Comparison of ENCODE assay signal across 18 cellular contexts in genomic region chr3:146581080-146581601, GRCh38. TPM values are rescaled to one million over a fixed set of nuclear protein-coding genes. Genes with fewer than 3 reads are reported as not detected.
"Had no signal": no experiment of that assay in that cellular context is flagged by ENCODE, and none has a peak within 500 bp of the region (broad histone marks: within the 10 kb centered on the region; RNA-seq: fewer than 3 reads in every experiment).

No MANE protein-coding gene starts in this region.

- H3K36me3 ChIP-seq: right atrium auricular region, transverse colon had no signal

- H3K27ac ChIP-seq: right atrium auricular region, transverse colon had no signal

- H3K4me1 Mint-ChIP-seq: stimulated activated effector memory CD8-positive, alpha-beta T cell treated with anti-CD3 and anti-CD28 coated beads, Interleukin-12 subunit alpha, Interleukin-12 subunit beta, amount 100 ng/mL, for 72 hours had no signal

- H3K4me3 ChIP-seq: lung, right atrium auricular region, transverse colon had no signal

- H3K36me3 Mint-ChIP-seq: stimulated activated effector memory CD8-positive, alpha-beta T cell treated with anti-CD3 and anti-CD28 coated beads, Interleukin-12 subunit alpha, Interleukin-12 subunit beta, amount 100 ng/mL, for 72 hours had no signal

- H3K9me3 Mint-ChIP-seq: stimulated activated effector memory CD8-positive, alpha-beta T cell treated with anti-CD3 and anti-CD28 coated beads, Interleukin-12 subunit alpha, Interleukin-12 subunit beta, amount 100 ng/mL, for 72 hours had no signal

- H3K4me1 ChIP-seq: right atrium auricular region, transverse colon had no signal

- DNase-seq: activated CD4-positive, alpha-beta T cell treated with anti-CD3 and anti-CD28 coated beads, Interleukin-2, amount 50 U/mL, for 4 hours; activated CD4-positive, CD25-positive, alpha-beta regulatory T cell treated with anti-CD3 and anti-CD28 coated beads, Interleukin-2, amount 50 U/mL, for 72 hours; activated CD8-positive, alpha-beta memory T cell treated with anti-CD3 and anti-CD28 coated beads, Interleukin-2, amount 10 ng/mL, durations not matched to agents 7 days and 5 days; activated effector memory CD4-positive, alpha-beta T cell treated with Interleukin-2 at 50 U/mL for 16 hours; activated T-cell treated with anti-CD3 and anti-CD28 coated beads, Interleukin-2, amount 50 U/mL, for 24 hours; left cardiac atrium; naive thymus-derived CD4-positive, alpha-beta T cell; small intestine; transverse colon had no signal

- H3K27ac Mint-ChIP-seq: activated CD8-positive, alpha-beta memory T cell treated with anti-CD3 and anti-CD28 coated beads, Interleukin-2, amount 10 ng/mL, durations not matched to agents 7 days and 5 days; activated T-cell treated with anti-CD3 and anti-CD28 coated beads, Interleukin-2, amount 50 U/mL, for 24 hours; naive thymus-derived CD4-positive, alpha-beta T cell; stimulated activated effector memory CD8-positive, alpha-beta T cell treated with anti-CD3 and anti-CD28 coated beads, Interleukin-12 subunit alpha, Interleukin-12 subunit beta, amount 100 ng/mL, for 72 hours had no signal

- ATAC-seq: activated CD8-positive, alpha-beta memory T cell treated with anti-CD3 and anti-CD28 coated beads, Interleukin-2, amount 10 ng/mL, durations not matched to agents 7 days and 5 days; left cardiac atrium; stimulated activated effector memory CD8-positive, alpha-beta T cell treated with anti-CD3 and anti-CD28 coated beads, Interleukin-12 subunit alpha, Interleukin-12 subunit beta, amount 100 ng/mL, for 72 hours had no signal

- H3K4me3 Mint-ChIP-seq: activated CD8-positive, alpha-beta memory T cell treated with anti-CD3 and anti-CD28 coated beads, Interleukin-2, amount 10 ng/mL, durations not matched to agents 7 days and 5 days; activated T-cell treated with anti-CD3 and anti-CD28 coated beads, Interleukin-2, amount 50 U/mL, for 24 hours; naive thymus-derived CD4-positive, alpha-beta T cell; stimulated activated effector memory CD8-positive, alpha-beta T cell treated with anti-CD3 and anti-CD28 coated beads, Interleukin-12 subunit alpha, Interleukin-12 subunit beta, amount 100 ng/mL, for 72 hours had no signal

- H3K27me3 ChIP-seq: right atrium auricular region, transverse colon had no signal

RNA-seq across cellular contexts. Expression of gene PLSCR5, which starts 24.0 kb away (rescaled TPM):
- total RNA-seq: activated CD8-positive, alpha-beta memory T cell treated with anti-CD3 and anti-CD28 coated beads, Interleukin-2, amount 10 ng/mL, durations not matched to agents 7 days and 5 days; activated naive CD4-positive, alpha-beta T cell treated with anti-CD3 and anti-CD28 coated beads, Interleukin-2, amount 50 U/mL, for 72 hours; endothelial cell of umbilical vein; fibroblast of lung; glomerular endothelial cell; left cardiac atrium; lung; mononuclear cell; naive thymus-derived CD4-positive, alpha-beta T cell; right atrium auricular region; T-helper 2 cell treated with Interferon-gamma antibody and Interleukin-4, amounts not matched to agents 100 ng/mL and 5 ng/mL, for 36 hours; transverse colon had no signal
- polyA plus RNA-seq: endothelial cell of umbilical vein; fibroblast of lung; lung; naive thymus-derived CD4-positive, alpha-beta T cell; small intestine had no signal
